Comparison of ENCODE assay signal across 9 cellular contexts in genomic region chr19:44718441-44719261, GRCh38. TPM values are rescaled to one million over a fixed set of nuclear protein-coding genes. Genes with fewer than 3 reads are reported as not detected.
A peak's percentile ranks its signal among the peaks of the same experiment; 100 is the strongest.
DNase-seq lines count a peak whose midpoint lies in the region; ATAC-seq, FAIRE-seq and TF ChIP-seq lines count a peak whose summit lies in the region.
"Had no signal": no experiment of that assay in that cellular context is flagged by ENCODE, and none has a peak within 500 bp of the region (broad histone marks: within the 10 kb centered on the region; RNA-seq: fewer than 3 reads in every experiment).

No MANE protein-coding gene starts in this region.

- TF ChIP-seq CTCF in pancreas (IDR thresholded peaks at IDR 0.05) (no peak), WERI-Rb-1 (IDR thresholded peaks at IDR 0.05; ENCODE audit: low read depth, low read length) (no peak)

- peak; percentile 11 for FAIRE-seq in RCC 7860 (lab: Jason Lieb, UNC)
- FAIRE-seq in pancreas (lab: Jason Lieb, UNC), result no peak

- H3K27ac ChIP-seq in pancreas, result peak overlapping the region; percentile 78 to 92 (median 86)
- no peak overlapping the region for H3K27ac ChIP-seq in WERI-Rb-1

- H3K27me3 ChIP-seq in pancreas (no peaks in the 10 kb centered on the region), WERI-Rb-1 (ENCODE audit: insufficient read depth, low read depth, severe bottlenecking) (no peaks in the 10 kb centered on the region)

- intact Hi-C loops in Right ventricle myocardium inferior (cut with DNase I), result loop anchor here (5.0 kb wide), 1 partner anchor 129 kb away; the partner anchor contains the start of gene NECTIN2
- intact Hi-C loops in pancreas (cut with DNase I), result no loop called here

- peaks cover 12 to 17% (median 14%) of the 10 kb centered on the region in 3 donors for H3K4me1 ChIP-seq in pancreas

- no peaks in the 10 kb centered on the region for H3K9me3 ChIP-seq in pancreas
- peaks cover 4% of the 10 kb centered on the region for H3K9me3 ChIP-seq in WERI-Rb-1 (ENCODE audit: severe bottlenecking)

- ATAC-seq in Right ventricle myocardium inferior (peak; percentile 75), pancreas (peak; percentile 84 to 90 (median 88)), HG03045 (IDR thresholded peaks at IDR 0.05; ENCODE audit: unreplicated experiment) (no peak), HG03571 (IDR thresholded peaks at IDR 0.05; ENCODE audit: unreplicated experiment) (no peak), HG03097 (IDR thresholded peaks at IDR 0.05; ENCODE audit: low FRiP score, unreplicated experiment) (no peak)
- ATAC-seq: activated CD8-positive, alpha-beta memory T cell treated with anti-CD3 and anti-CD28 coated beads, Interleukin-2, amount 10 ng/mL, durations not matched to agents 7 days and 5 days had no signal

- peak overlapping the region in 2 of 4 donors; percentile 33 to 37 for H3K4me3 ChIP-seq in pancreas
- no peak overlapping the region for H3K4me3 ChIP-seq in WERI-Rb-1 (ENCODE audit: low read depth, low read length)

- DNase-seq in EH (ENCODE audit: low read depth), result peak; percentile 86
- DNase-seq in RCC 7860 (ENCODE audit: low spot score), result peak; percentile 32
- peak; percentile 85 for DNase-seq in Right ventricle myocardium inferior (ENCODE audit: missing footprints)
- peak; percentile 82 to 94 (median 92) for DNase-seq in pancreas
- DNase-seq in WERI-Rb-1, result no peak
- DNase-seq: activated CD8-positive, alpha-beta memory T cell treated with anti-CD3 and anti-CD28 coated beads, Interleukin-2, amount 10 ng/mL, durations not matched to agents 7 days and 5 days had no signal

- WGBS in pancreas, 2 donors, result 9 to 15% methylated on average over 11 of the region's 11 CpGs

- H3K36me3 ChIP-seq in pancreas, result no peaks in the 10 kb centered on the region
- no peaks in the 10 kb centered on the region for H3K36me3 ChIP-seq in WERI-Rb-1

RNA-seq across cellular contexts. Expression of gene CEACAM16, which starts 19.7 kb away (rescaled TPM):
- total RNA-seq in Right ventricle myocardium inferior (not detected), pancreas (1 to 10 TPM in 1 of 6 donors, under 1 TPM in 3, not detected in 2; 0.16 to 1.0 (median 0.31) TPM)
- under 1 TPM in 1 of 2 donors, not detected in 1; 0.57 TPM for polyA plus RNA-seq in pancreas
- total RNA-seq: activated CD8-positive, alpha-beta memory T cell treated with anti-CD3 and anti-CD28 coated beads, Interleukin-2, amount 10 ng/mL, durations not matched to agents 7 days and 5 days had no signal

RNA-seq across cellular contexts. Expression of gene BCL3, which starts 29.9 kb away (rescaled TPM):
- total RNA-seq in Right ventricle myocardium inferior (18.3 TPM), pancreas (10 to 100 TPM; 13.9 to 50.3 (median 30.0) TPM)
- 100 to 1,000 TPM in 1 of 2 donors, 10 to 100 TPM in 1; 79.9 to 113 TPM for polyA plus RNA-seq in pancreas

RNA-seq across cellular contexts. Expression of gene CEACAM19, which starts 47.4 kb away (rescaled TPM):
- 2.8 TPM for total RNA-seq in Right ventricle myocardium inferior
- 1 to 10 TPM; 2.4 to 6.4 (median 4.0) TPM for total RNA-seq in pancreas
- polyA plus RNA-seq in pancreas, result 10 to 100 TPM; 20.6 to 27.7 TPM

RNA-seq across cellular contexts. Expression of gene CBLC, which starts 59.0 kb away (rescaled TPM):
- not detected for total RNA-seq in Right ventricle myocardium inferior
- 10 to 100 TPM; 10.1 to 14.8 (median 12.1) TPM for total RNA-seq in pancreas
- polyA plus RNA-seq in pancreas, result 10 to 100 TPM; 16.5 to 29.7 TPM
- total RNA-seq: activated CD8-positive, alpha-beta memory T cell treated with anti-CD3 and anti-CD28 coated beads, Interleukin-2, amount 10 ng/mL, durations not matched to agents 7 days and 5 days had no signal

Comparison
In these comparisons a context has a peak if more than half of its experiments do, and no peak if none do; other contexts are left out.
1. ATAC-seq: peak in Right ventricle myocardium inferior (single experiment) and pancreas (4 of 4); none in HG03045 (single experiment), HG03571 (single experiment) and HG03097 (single experiment).